ENCODE assay signal across 8 cellular contexts in genomic region chr10:72009430-72010081, GRCh38. TPM values are rescaled to one million over a fixed set of nuclear protein-coding genes. Genes with fewer than 3 reads are reported as not detected.
A peak's percentile ranks its signal among the peaks of the same experiment; 100 is the strongest.
DNase-seq lines count a peak whose midpoint lies in the region; ATAC-seq and TF ChIP-seq lines count a peak whose summit lies in the region.

No MANE protein-coding gene starts in this region.

- H3K36me3 ChIP-seq in left lung: peaks cover 0 to 16% of the 10 kb centered on the region in 2 donors
- peaks cover 0 to 34% (median 28%) of the 10 kb centered on the region in 5 donors for H3K36me3 ChIP-seq in subcutaneous abdominal adipose tissue (ENCODE audit: control insufficient read depth in 5 of 5, insufficient read depth in 5 of 5, low read length in 5 of 5)

- peak; percentile 98 for DNase-seq in LHCN-M2 (ENCODE audit: low read depth)
- peak; percentile 94 for DNase-seq in dedifferentiated amniotic fluid mesenchymal stem cell (ENCODE audit: extremely low spot score)
- peak in 1 of 2 donors; percentile 67 for DNase-seq in left lung
- DNase-seq in GDM1 (lab: John Stamatoyannopoulos, UW): no peak
- no peak for DNase-seq in DMS53 (lab: John Stamatoyannopoulos, UW)
- DNase-seq in NCI-H345 (lab: John Stamatoyannopoulos, UW): no peak

- intact Hi-C loops in left lung (cut with DNase I): no loop called here

- H3K27ac ChIP-seq in left lung (peak overlapping the region; percentile 75 to 86), subcutaneous abdominal adipose tissue (ENCODE audit: low read depth, low read length) (peak overlapping the region; percentile 93)

- ATAC-seq in left lung (peak; percentile 83), HG02938 (IDR thresholded peaks at IDR 0.05; ENCODE audit: unreplicated experiment) (no peak)

- H3K27me3 ChIP-seq in left lung: no peaks in the 10 kb centered on the region
- H3K27me3 ChIP-seq in subcutaneous abdominal adipose tissue (ENCODE audit: control insufficient read depth in 5 of 5, insufficient read depth in 4 of 5, low read length in 5 of 5): no peaks in the 10 kb centered on the region

- TF ChIP-seq CTCF in left lung (IDR thresholded peaks at IDR 0.05): no peak

- peak overlapping the region in 4 of 5 donors; percentile 37 to 53 (median 46) for H3K9ac ChIP-seq in subcutaneous abdominal adipose tissue (ENCODE audit: low read length in 5 of 5)

- no peak overlapping the region for H3K4me3 ChIP-seq in left lung
- peak overlapping the region in 1 of 5 donors; percentile 39 for H3K4me3 ChIP-seq in subcutaneous abdominal adipose tissue (ENCODE audit: low read depth in 1 of 5, low read length in 5 of 5)

- peaks cover 8 to 16% of the 10 kb centered on the region in 2 donors for H3K4me1 ChIP-seq in left lung
- H3K4me1 ChIP-seq in subcutaneous abdominal adipose tissue (ENCODE audit: control insufficient read depth in 5 of 5, insufficient read depth in 5 of 5, low read length in 5 of 5): peaks cover 26 to 69% (median 62%) of the 10 kb centered on the region in 5 donors

- H3K9me3 ChIP-seq in left lung (no peaks in the 10 kb centered on the region), subcutaneous abdominal adipose tissue (ENCODE audit: control insufficient read depth in 5 of 5, low read length in 5 of 5) (peaks cover 0 to 2% (median 0%) of the 10 kb centered on the region in 5 donors)

RNA-seq across cellular contexts. Expression of gene CHST3, which starts 45.4 kb away (rescaled TPM):
- total RNA-seq in LHCN-M2 (2014; rRNA removed) (32.9 and 40.6 TPM in 2 replicates), left lung (10 to 100 TPM; 10.3 to 20.1 TPM)
- polyA plus RNA-seq in LHCN-M2 (2012): 26.2 TPM

Comparison
In these comparisons a context has a peak if more than half of its experiments do, and no peak if none do; other contexts are left out.
1. DNase-seq: peak in LHCN-M2 (single experiment) and dedifferentiated amniotic fluid mesenchymal stem cell (single experiment); none in GDM1 (single experiment), DMS53 (single experiment) and NCI-H345 (single experiment).